8 cellular contexts compared by ENCODE assay signal in genomic region chr2:160408205-160408561, GRCh38.
DNase-seq lines count a peak whose midpoint lies in the region; ATAC-seq, FAIRE-seq and TF ChIP-seq lines count a peak whose summit lies in the region.

No MANE protein-coding gene starts in this region.

- peaks cover 68% of the 10 kb centered on the region for H4K20me1 ChIP-seq in HepG2 (ENCODE audit: insufficient read depth, low read length)

- intact Hi-C loops in activated CD4-positive, alpha-beta T cell treated with anti-CD3 and anti-CD28 coated beads for 36 hours (cut with DNase I, micrococcal nuclease), result loop anchor here (2.0 to 10.0 kb wide), 8 partner anchors 21 to 1123 kb away; partner anchors contain the start of genes TANK (in 2 of the 2) and WDSUB1 (in 1 of the 2)
- intact Hi-C loops in adrenal gland (cut with DNase I) (no loop called here), HepG2 (cut with micrococcal nuclease; ENCODE audit: unreplicated experiment) (loop anchor here (2.0 to 5.0 kb wide), 3 partner anchors 79 to 184 kb away; no protein-coding TSS in a partner anchor), testis (cut with DNase I; ENCODE audit: low total_unique reads) (no loop called here)

- H3K79me2 ChIP-seq in HepG2 (ENCODE audit: insufficient read depth, low read length), result peaks cover 34% of the 10 kb centered on the region

- ATAC-seq in activated CD4-positive, alpha-beta T cell treated with anti-CD3 and anti-CD28 coated beads for 36 hours, result no peak
- no peak for ATAC-seq in HepG2
- ATAC-seq in HG02885 (IDR thresholded peaks at IDR 0.05; ENCODE audit: poor library complexity, unreplicated experiment), result no peak
- no peak for ATAC-seq in HG02623 (IDR thresholded peaks at IDR 0.05; ENCODE audit: unreplicated experiment)

- in situ Hi-C loops in HepG2 (cut with HindIII; ENCODE audit: extremely low pct_ligation_motif_present, low pct_unique_long_range_greater_than_20kb), result loop anchor here (5.0 kb wide), 1 partner anchor 76 kb away; no protein-coding TSS in a partner anchor

- H3K9me3 Mint-ChIP-seq in activated CD4-positive, alpha-beta T cell treated with anti-CD3 and anti-CD28 coated beads for 36 hours (ENCODE audit: low read depth), result no peaks in the 10 kb centered on the region

- H3K36me3 Mint-ChIP-seq in activated CD4-positive, alpha-beta T cell treated with anti-CD3 and anti-CD28 coated beads for 36 hours (ENCODE audit: low read depth), result peaks cover 6% of the 10 kb centered on the region

- H3K27me3 ChIP-seq in adrenal gland (no peaks in the 10 kb centered on the region), HepG2 (ENCODE audit: control insufficient read depth in 1 of 2, insufficient read depth in 2 of 2, low read length in 2 of 2) (no peaks in the 10 kb centered on the region; a peak in 1 of 5 replicates), testis (peaks cover 3% of the 10 kb centered on the region)

- POLR2A ChIA-PET in activated CD4-positive, alpha-beta T cell treated with anti-CD3 and anti-CD28 coated beads for 36 hours (lab: Charles Lee), result no interaction called here
- POLR2A ChIA-PET in HepG2 (lab: Yijun Ruan, JAX), result interaction anchor here (1.4 to 2.8 kb wide), 2 partner anchors 85 to 86 kb away, joined by 3 to 9 read pairs; partner anchors contain the start of gene RBMS1

- peaks cover 79% of the 10 kb centered on the region for H3K4me1 Mint-ChIP-seq in activated CD4-positive, alpha-beta T cell treated with anti-CD3 and anti-CD28 coated beads for 36 hours

- no peak for DNase-seq in activated CD4-positive, alpha-beta T cell treated with anti-CD3 and anti-CD28 coated beads for 36 hours
- no peak for DNase-seq in activated CD4-positive, alpha-beta T cell treated with anti-CD3 and anti-CD28 coated beads, Interleukin-2, amount 50 U/mL, for 4 hours
- no peak for DNase-seq in adrenal gland
- DNase-seq in HepG2 (ENCODE audit: low spot score), result no peak
- DNase-seq in testis, result no peak
- DNase-seq in GM12891 (ENCODE audit: insufficient read length, low spot score), result no peak

- no peak for TF ChIP-seq RAD21 in HepG2 (CRISPR knock-in tag; IDR thresholded peaks at IDR 0.05)

- H2AFZ ChIP-seq in HepG2 (ENCODE audit: low read length), result no peak overlapping the region

- peak overlapping the region; percentile 74 for H3K4me2 ChIP-seq in HepG2 (ENCODE audit: low read depth, low read length)

- no peaks in the 10 kb centered on the region for H3K27me3 Mint-ChIP-seq in activated CD4-positive, alpha-beta T cell treated with anti-CD3 and anti-CD28 coated beads for 36 hours

- H3K27ac Mint-ChIP-seq in activated CD4-positive, alpha-beta T cell treated with anti-CD3 and anti-CD28 coated beads for 36 hours, result peak overlapping the region; percentile 89

- TF ChIP-seq CTCF in adrenal gland (IDR thresholded peaks at IDR 0.05) (no peak), HepG2 (CRISPR knock-in tag; IDR thresholded peaks at IDR 0.05) (no peak), testis (IDR thresholded peaks at IDR 0.05) (no peak)

- TF ChIP-seq EP300 in HepG2 (IDR thresholded peaks at IDR 0.05; ENCODE audit: low read depth in 2 of 2, low read length in 2 of 2), result no peak
- no peak for TF ChIP-seq EP300 in HepG2 (CRISPR knock-in tag; IDR thresholded peaks at IDR 0.05; ENCODE audit: borderline replicate concordance)

- H3K4me3 Mint-ChIP-seq in activated CD4-positive, alpha-beta T cell treated with anti-CD3 and anti-CD28 coated beads for 36 hours, result peak overlapping the region; percentile 79

- H3K9me3 ChIP-seq in adrenal gland (replicated peaks in 1 of 3) (no peaks in the 10 kb centered on the region), HepG2 (ENCODE audit: low read length) (no peaks in the 10 kb centered on the region), testis (no peaks in the 10 kb centered on the region)

- CTCF ChIA-PET in activated CD4-positive, alpha-beta T cell treated with anti-CD3 and anti-CD28 coated beads for 36 hours (lab: Charles Lee), result interaction anchor here (1.1 to 1.4 kb wide), 2 partner anchors 9 to 84 kb away, joined by 3 to 5 read pairs; no protein-coding TSS in a partner anchor
- CTCF ChIA-PET in HepG2 (lab: Yijun Ruan, JAX; ENCODE audit: low intra/inter-chr PET ratio, low total read pairs), result no interaction called here

- TF ChIP-seq POLR2A in adrenal gland (IDR thresholded peaks at IDR 0.05) (no peak), HepG2 (IDR thresholded peaks at IDR 0.05; ENCODE audit: insufficient read depth in 1 of 2, low read depth in 2 of 2, low read length in 2 of 2) (no peak), testis (IDR thresholded peaks at IDR 0.05) (no peak), GM12891 (IDR thresholded peaks at IDR 0.05; ENCODE audit: low read depth, low read length) (no peak)

- BruUV-seq in HepG2 (replicated peaks; lab: Mats Ljungman, UMichigan), result no TSS peak

- H3K36me3 ChIP-seq in adrenal gland (replicated peaks in 1 of 2) (no peaks in the 10 kb centered on the region), HepG2 (replicated peaks in 1 of 2; ENCODE audit: control insufficient read depth in 1 of 2, insufficient read depth in 2 of 2, low read length in 2 of 2) (peaks cover 0 to 3% of the 10 kb centered on the region in 2 experiments; a peak in 1 of 5 replicates), testis (ENCODE audit: low read depth, missing control alignments) (no peaks in the 10 kb centered on the region)

- FAIRE-seq in HepG2 (lab: Jason Lieb, UNC), result no peak
- no peak for FAIRE-seq in GM12891 (lab: Jason Lieb, UNC)

- H3K9ac ChIP-seq in HepG2 (ENCODE audit: insufficient read depth, low read depth, low read length), result peak overlapping the region; percentile 46

- 45 to 66% (median 52%) methylated on average over 14 to 18 of the region's 18 CpGs for WGBS in adrenal gland, 4 donors
- WGBS in HepG2 (ENCODE audit: low lambda C conversion rate), result 43% methylated on average over 18 of the region's 18 CpGs
- WGBS in testis, 2 donors, result 12% methylated on average over 18 of the region's 18 CpGs

- H3K4me1 ChIP-seq in adrenal gland (replicated peaks in 1 of 2) (peaks cover 6 to 48% of the 10 kb centered on the region in 2 donors), HepG2 (ENCODE audit: insufficient read depth, low read length) (peaks cover 55% of the 10 kb centered on the region), testis (peaks cover 13% of the 10 kb centered on the region)

- H3K4me3 ChIP-seq in adrenal gland (peak overlapping the region in 1 of 4 donors; percentile 91), HepG2 (replicated peaks in 1 of 3; ENCODE audit: insufficient read depth in 1 of 3, low read depth in 2 of 3, low read length in 3 of 3) (peak overlapping the region; percentile 35 to 87 (median 67)), testis (peak overlapping the region; percentile 47 to 74)

- H3K27ac ChIP-seq in adrenal gland, result peak overlapping the region in 4 of 5 donors; percentile 16 to 97 (median 59)
- H3K27ac ChIP-seq in HepG2 (ENCODE audit: extremely low read length, insufficient read depth, low read length), result no peak overlapping the region
- H3K27ac ChIP-seq in testis, result peak overlapping the region; percentile 18 to 77

TF ChIP-seq in HepG2, 621 proteins besides CTCF, POLR2A, EP300 and RAD21 (continues in another document):
- TF ChIP-seq MYPOP (CRISPR knock-in tag; IDR thresholded peaks at IDR 0.05) (0 out of 2 replicates have a peak, but pooled peaks have one; percentile 7), CCDC6 (CRISPR knock-in tag; IDR thresholded peaks at IDR 0.05) (0 out of 2 replicates have a peak, but pooled peaks have one; percentile 14), SAFB2 (CRISPR knock-in tag; IDR thresholded peaks at IDR 0.05; ENCODE audit: borderline replicate concordance, low read depth) (no peak), RORA (CRISPR knock-in tag; IDR thresholded peaks at IDR 0.05) (0 out of 2 replicates have a peak, but pooled peaks have one; percentile 49), RBM22 (optimal IDR thresholded peaks at IDR 0.05; ENCODE audit: low read length) (peak; percentile 37), TAF1 (CRISPR knock-in tag; IDR thresholded peaks at IDR 0.05) (0 out of 2 replicates have a peak, but pooled peaks have one; percentile 7), NFATC3 (CRISPR knock-in tag; IDR thresholded peaks at IDR 0.05) (0 out of 2 replicates have a peak, but pooled peaks have one; percentile 19)

TF ChIP-seq in GM12891, 5 proteins besides CTCF, POLR2A, EP300 and RAD21:
- TF ChIP-seq POLR2AphosphoS5 (IDR thresholded peaks at IDR 0.05; ENCODE audit: low read depth, low read length), result no peak
- no peak for TF ChIP-seq SPI1 (IDR thresholded peaks at IDR 0.05; ENCODE audit: low read depth, low read length)
- TF ChIP-seq PAX5 (IDR thresholded peaks at IDR 0.05; ENCODE audit: insufficient read depth, low read length, severe bottlenecking), result no peak

Comparison
In these comparisons a context has a peak if more than half of its experiments do, and no peak if none do; other contexts are left out.
1. intact Hi-C loops: an anchor here in activated CD4-positive, alpha-beta T cell treated with anti-CD3 and anti-CD28 coated beads for 36 hours (2.0 to 10.0 kb wide) and HepG2 (2.0 to 5.0 kb wide); none called in adrenal gland and testis.